ENCODE assay signal across 2 cellular contexts in the genomic region with DNA sequence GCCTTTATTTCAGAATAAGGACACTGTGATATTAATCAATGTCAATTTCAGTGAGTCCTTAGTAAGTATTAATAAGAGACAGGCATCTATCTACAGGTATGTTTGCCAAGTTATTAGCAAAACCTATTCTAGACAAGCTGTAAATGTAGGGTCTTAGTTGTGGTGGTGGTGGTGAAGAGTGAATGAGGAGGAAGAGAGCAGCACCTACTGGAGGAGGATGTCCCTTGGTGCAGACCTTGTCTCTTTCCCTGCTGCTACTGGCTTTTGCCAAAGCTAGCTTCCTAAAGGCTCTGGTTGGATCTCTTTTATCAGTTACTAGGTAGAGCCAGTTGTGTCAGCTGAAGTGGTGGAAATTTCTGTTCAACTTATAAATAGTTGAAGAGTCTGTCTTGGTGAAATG.
TF ChIP-seq lines count a peak whose summit lies in the region.

No MANE protein-coding gene starts in this region.

TF ChIP-seq in HepG2, 621 proteins besides CTCF, POLR2A, EP300 and RAD21 (continued from another document):
- TF ChIP-seq, protein P1, sequence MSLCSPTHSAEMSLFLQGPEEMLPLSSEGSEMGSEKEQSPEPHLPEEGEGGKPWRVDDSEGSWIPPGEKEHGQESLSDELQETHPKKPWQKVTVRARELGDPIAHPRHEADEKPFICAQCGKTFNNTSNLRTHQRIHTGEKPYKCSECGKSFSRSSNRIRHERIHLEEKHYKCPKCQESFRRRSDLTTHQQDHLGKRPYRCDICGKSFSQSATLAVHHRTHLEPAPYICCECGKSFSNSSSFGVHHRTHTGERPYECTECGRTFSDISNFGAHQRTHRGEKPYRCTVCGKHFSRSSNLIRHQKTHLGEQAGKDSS (CRISPR knock-in tag; IDR thresholded peaks at IDR 0.05; ENCODE audit: borderline replicate concordance, low read depth) = no peak
- no peak for TF ChIP-seq ZNF12 (CRISPR knock-in tag; IDR thresholded peaks at IDR 0.05)

TF ChIP-seq in K562, 482 proteins besides CTCF, POLR2A, EP300 and RAD21 (continued from another document):
- TF ChIP-seq GABPB1 (CRISPR knock-in tag; IDR thresholded peaks at IDR 0.05) = no peak
- no peak for TF ChIP-seq ZNF212 (CRISPR knock-in tag; IDR thresholded peaks at IDR 0.05)
- TF ChIP-seq RHOXF2B (CRISPR knock-in tag; conservative IDR thresholded peaks at IDR 0.05) = no peak
- no peak for TF ChIP-seq SETDB1 (IDR thresholded peaks at IDR 0.05; ENCODE audit: low read length)
- TF ChIP-seq, protein P2, sequence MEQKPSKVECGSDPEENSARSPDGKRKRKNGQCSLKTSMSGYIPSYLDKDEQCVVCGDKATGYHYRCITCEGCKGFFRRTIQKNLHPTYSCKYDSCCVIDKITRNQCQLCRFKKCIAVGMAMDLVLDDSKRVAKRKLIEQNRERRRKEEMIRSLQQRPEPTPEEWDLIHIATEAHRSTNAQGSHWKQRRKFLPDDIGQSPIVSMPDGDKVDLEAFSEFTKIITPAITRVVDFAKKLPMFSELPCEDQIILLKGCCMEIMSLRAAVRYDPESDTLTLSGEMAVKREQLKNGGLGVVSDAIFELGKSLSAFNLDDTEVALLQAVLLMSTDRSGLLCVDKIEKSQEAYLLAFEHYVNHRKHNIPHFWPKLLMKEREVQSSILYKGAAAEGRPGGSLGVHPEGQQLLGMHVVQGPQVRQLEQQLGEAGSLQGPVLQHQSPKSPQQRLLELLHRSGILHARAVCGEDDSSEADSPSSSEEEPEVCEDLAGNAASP (IDR thresholded peaks at IDR 0.05) = no peak
- TF ChIP-seq, protein P3, sequence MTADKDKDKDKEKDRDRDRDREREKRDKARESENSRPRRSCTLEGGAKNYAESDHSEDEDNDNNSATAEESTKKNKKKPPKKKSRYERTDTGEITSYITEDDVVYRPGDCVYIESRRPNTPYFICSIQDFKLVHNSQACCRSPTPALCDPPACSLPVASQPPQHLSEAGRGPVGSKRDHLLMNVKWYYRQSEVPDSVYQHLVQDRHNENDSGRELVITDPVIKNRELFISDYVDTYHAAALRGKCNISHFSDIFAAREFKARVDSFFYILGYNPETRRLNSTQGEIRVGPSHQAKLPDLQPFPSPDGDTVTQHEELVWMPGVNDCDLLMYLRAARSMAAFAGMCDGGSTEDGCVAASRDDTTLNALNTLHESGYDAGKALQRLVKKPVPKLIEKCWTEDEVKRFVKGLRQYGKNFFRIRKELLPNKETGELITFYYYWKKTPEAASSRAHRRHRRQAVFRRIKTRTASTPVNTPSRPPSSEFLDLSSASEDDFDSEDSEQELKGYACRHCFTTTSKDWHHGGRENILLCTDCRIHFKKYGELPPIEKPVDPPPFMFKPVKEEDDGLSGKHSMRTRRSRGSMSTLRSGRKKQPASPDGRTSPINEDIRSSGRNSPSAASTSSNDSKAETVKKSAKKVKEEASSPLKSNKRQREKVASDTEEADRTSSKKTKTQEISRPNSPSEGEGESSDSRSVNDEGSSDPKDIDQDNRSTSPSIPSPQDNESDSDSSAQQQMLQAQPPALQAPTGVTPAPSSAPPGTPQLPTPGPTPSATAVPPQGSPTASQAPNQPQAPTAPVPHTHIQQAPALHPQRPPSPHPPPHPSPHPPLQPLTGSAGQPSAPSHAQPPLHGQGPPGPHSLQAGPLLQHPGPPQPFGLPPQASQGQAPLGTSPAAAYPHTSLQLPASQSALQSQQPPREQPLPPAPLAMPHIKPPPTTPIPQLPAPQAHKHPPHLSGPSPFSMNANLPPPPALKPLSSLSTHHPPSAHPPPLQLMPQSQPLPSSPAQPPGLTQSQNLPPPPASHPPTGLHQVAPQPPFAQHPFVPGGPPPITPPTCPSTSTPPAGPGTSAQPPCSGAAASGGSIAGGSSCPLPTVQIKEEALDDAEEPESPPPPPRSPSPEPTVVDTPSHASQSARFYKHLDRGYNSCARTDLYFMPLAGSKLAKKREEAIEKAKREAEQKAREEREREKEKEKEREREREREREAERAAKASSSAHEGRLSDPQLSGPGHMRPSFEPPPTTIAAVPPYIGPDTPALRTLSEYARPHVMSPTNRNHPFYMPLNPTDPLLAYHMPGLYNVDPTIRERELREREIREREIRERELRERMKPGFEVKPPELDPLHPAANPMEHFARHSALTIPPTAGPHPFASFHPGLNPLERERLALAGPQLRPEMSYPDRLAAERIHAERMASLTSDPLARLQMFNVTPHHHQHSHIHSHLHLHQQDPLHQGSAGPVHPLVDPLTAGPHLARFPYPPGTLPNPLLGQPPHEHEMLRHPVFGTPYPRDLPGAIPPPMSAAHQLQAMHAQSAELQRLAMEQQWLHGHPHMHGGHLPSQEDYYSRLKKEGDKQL (CRISPR knock-in tag; IDR thresholded peaks at IDR 0.05; ENCODE audit: borderline replicate concordance) = no peak
- no peak for TF ChIP-seq SIN3A (IDR thresholded peaks at IDR 0.05; ENCODE audit: borderline replicate concordance in 2 of 2, control insufficient read depth in 1 of 2, low read depth in 2 of 2, low read length in 2 of 2)
- TF ChIP-seq, protein P4, sequence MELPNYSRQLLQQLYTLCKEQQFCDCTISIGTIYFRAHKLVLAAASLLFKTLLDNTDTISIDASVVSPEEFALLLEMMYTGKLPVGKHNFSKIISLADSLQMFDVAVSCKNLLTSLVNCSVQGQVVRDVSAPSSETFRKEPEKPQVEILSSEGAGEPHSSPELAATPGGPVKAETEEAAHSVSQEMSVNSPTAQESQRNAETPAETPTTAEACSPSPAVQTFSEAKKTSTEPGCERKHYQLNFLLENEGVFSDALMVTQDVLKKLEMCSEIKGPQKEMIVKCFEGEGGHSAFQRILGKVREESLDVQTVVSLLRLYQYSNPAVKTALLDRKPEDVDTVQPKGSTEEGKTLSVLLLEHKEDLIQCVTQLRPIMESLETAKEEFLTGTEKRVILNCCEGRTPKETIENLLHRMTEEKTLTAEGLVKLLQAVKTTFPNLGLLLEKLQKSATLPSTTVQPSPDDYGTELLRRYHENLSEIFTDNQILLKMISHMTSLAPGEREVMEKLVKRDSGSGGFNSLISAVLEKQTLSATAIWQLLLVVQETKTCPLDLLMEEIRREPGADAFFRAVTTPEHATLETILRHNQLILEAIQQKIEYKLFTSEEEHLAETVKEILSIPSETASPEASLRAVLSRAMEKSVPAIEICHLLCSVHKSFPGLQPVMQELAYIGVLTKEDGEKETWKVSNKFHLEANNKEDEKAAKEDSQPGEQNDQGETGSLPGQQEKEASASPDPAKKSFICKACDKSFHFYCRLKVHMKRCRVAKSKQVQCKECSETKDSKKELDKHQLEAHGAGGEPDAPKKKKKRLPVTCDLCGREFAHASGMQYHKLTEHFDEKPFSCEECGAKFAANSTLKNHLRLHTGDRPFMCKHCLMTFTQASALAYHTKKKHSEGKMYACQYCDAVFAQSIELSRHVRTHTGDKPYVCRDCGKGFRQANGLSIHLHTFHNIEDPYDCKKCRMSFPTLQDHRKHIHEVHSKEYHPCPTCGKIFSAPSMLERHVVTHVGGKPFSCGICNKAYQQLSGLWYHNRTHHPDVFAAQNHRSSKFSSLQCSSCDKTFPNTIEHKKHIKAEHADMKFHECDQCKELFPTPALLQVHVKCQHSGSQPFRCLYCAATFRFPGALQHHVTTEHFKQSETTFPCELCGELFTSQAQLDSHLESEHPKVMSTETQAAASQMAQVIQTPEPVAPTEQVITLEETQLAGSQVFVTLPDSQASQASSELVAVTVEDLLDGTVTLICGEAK (IDR thresholded peaks at IDR 0.05) = no peak
- TF ChIP-seq, protein P4 (CRISPR knock-in tag; IDR thresholded peaks at IDR 0.05) = no peak
- TF ChIP-seq, protein P5, sequence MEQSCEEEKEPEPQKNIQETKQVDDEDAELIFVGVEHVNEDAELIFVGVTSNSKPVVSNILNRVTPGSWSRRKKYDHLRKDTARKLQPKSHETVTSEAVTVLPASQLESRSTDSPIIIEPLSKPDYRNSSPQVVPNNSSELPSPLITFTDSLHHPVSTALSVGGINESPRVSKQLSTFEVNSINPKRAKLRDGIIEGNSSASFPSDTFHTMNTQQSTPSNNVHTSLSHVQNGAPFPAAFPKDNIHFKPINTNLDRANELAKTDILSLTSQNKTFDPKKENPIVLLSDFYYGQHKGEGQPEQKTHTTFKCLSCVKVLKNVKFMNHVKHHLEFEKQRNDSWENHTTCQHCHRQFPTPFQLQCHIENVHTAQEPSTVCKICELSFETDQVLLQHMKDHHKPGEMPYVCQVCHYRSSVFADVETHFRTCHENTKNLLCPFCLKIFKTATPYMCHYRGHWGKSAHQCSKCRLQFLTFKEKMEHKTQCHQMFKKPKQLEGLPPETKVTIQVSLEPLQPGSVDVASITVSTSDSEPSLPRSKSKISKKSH (CRISPR knock-in tag; IDR thresholded peaks at IDR 0.05) = no peak
- no peak for TF ChIP-seq EZH2 (IDR thresholded peaks at IDR 0.05; ENCODE audit: borderline replicate concordance, low read depth, low read length)
- no peak for TF ChIP-seq ETV6 (IDR thresholded peaks at IDR 0.05; ENCODE audit: borderline replicate concordance in 1 of 2, low read depth in 2 of 2, low read length in 1 of 2)
- no peak for TF ChIP-seq ETV6 (CRISPR knock-in tag; IDR thresholded peaks at IDR 0.05; ENCODE audit: borderline replicate concordance)
- no peak for TF ChIP-seq CBX3 (IDR thresholded peaks at IDR 0.05; ENCODE audit: borderline replicate concordance in 1 of 2, low read length in 2 of 2)
- no peak for TF ChIP-seq FOXP4 (CRISPR knock-in tag; IDR thresholded peaks at IDR 0.05; ENCODE audit: borderline replicate concordance)
- TF ChIP-seq SMAD4 (CRISPR knock-in tag; conservative IDR thresholded peaks at IDR 0.05) = no peak
